Comparison of ENCODE assay signal across 8 cellular contexts in genomic region chr14:63770187-63770807, GRCh38. TPM values are rescaled to one million over a fixed set of nuclear protein-coding genes. Genes with fewer than 3 reads are reported as not detected.
DNase-seq lines count a peak whose midpoint lies in the region; ATAC-seq, FAIRE-seq and TF ChIP-seq lines count a peak whose summit lies in the region.

No MANE protein-coding gene starts in this region.

- DNase-seq in AG09319 (ENCODE audit: extremely low read depth, low read depth) (peak; percentile 28), activated B cell treated with CpG ODN at 0.5 μM for 24 hours (no peak), middle frontal gyrus (ENCODE audit: extremely low spot score, low spot score) (peak; percentile 20), urothelium cell line (ENCODE audit: low spot score) (peak; percentile 57), omental fat pad (ENCODE audit: low spot score) (no peak)
- DNase-seq in effector CD4-positive, alpha-beta T cell: peak; percentile 42

- FAIRE-seq in urothelium cell line (lab: Jason Lieb, UNC): peak; percentile 44

- H3K27me3 Mint-ChIP-seq in activated B cell treated with CpG ODN at 0.5 μM for 24 hours: no peaks in the 10 kb centered on the region

- H3K4me1 Mint-ChIP-seq in activated B cell treated with CpG ODN at 0.5 μM for 24 hours: peaks cover 13% of the 10 kb centered on the region

- H3K4me3 Mint-ChIP-seq in activated B cell treated with CpG ODN at 0.5 μM for 24 hours: no peak overlapping the region

- no peaks in the 10 kb centered on the region for H3K36me3 Mint-ChIP-seq in activated B cell treated with CpG ODN at 0.5 μM for 24 hours (ENCODE audit: low read depth)

- peak; percentile 69 for TF ChIP-seq CTCF in AG09319 (IDR thresholded peaks at IDR 0.05; ENCODE audit: low read depth, low read length)
- peak; percentile 72 for TF ChIP-seq CTCF in LNCAP (IDR thresholded peaks at IDR 0.05)
- peak; percentile 42 for TF ChIP-seq CTCF in activated B cell treated with CpG ODN at 0.5 μM for 24 hours (IDR thresholded peaks at IDR 0.05)
- TF ChIP-seq CTCF in omental fat pad (IDR thresholded peaks at IDR 0.05): no peak

- POLR2A ChIA-PET in activated B cell treated with CpG ODN at 0.5 μM for 24 hours (lab: Charles Lee): interaction anchor here (0.6 to 2.0 kb wide), 8 partner anchors 22 to 287 kb away, joined by 3 to 11 read pairs (median 5); partner anchors contain the start of genes SGPP1 and WDR89

- H3K9me3 Mint-ChIP-seq in activated B cell treated with CpG ODN at 0.5 μM for 24 hours: no peaks in the 10 kb centered on the region

- ATAC-seq in GM18517 (IDR thresholded peaks at IDR 0.05; ENCODE audit: unreplicated experiment) (peak; percentile 75), activated B cell treated with CpG ODN at 0.5 μM for 24 hours (ENCODE audit: low read depth) (peak; percentile 83), omental fat pad (ENCODE audit: low FRiP score) (no peak)

- intact Hi-C loops in activated B cell treated with CpG ODN at 0.5 μM for 24 hours (cut with micrococcal nuclease): loop anchor here (1.0 to 5.0 kb wide), 7 partner anchors 22 to 598 kb away; partner anchors contain the start of genes PPP2R5E, SGPP1 and WDR89

- no peak overlapping the region for H3K27ac Mint-ChIP-seq in activated B cell treated with CpG ODN at 0.5 μM for 24 hours

- CTCF ChIA-PET in activated B cell treated with CpG ODN at 0.5 μM for 24 hours (lab: Charles Lee): interaction anchor here (0.6 to 5.5 kb wide), 36 partner anchors 8 to 560 kb away, joined by 3 to 67 read pairs (median 4); partner anchors contain the start of genes PPP2R5E, SGPP1 and WDR89

RNA-seq across cellular contexts. Expression of gene SGPP1, which starts 42.4 kb away (rescaled TPM):
- total RNA-seq in activated B cell treated with CpG ODN at 0.5 μM for 24 hours: 20.9 and 21.2 TPM in 2 replicates
- 10 to 100 TPM; 18.9 to 23.5 (median 21.1) TPM for total RNA-seq in omental fat pad

Comparison
In these comparisons a context has a peak if more than half of its experiments do, and no peak if none do; other contexts are left out.
1. DNase-seq: peak in AG09319 (single experiment), effector CD4-positive, alpha-beta T cell (single experiment), middle frontal gyrus (single experiment) and urothelium cell line (single experiment); none in activated B cell treated with CpG ODN at 0.5 μM for 24 hours (single experiment) and omental fat pad (single experiment).
2. CTCF ChIP-seq: peak in AG09319 (single experiment), LNCAP (single experiment) and activated B cell treated with CpG ODN at 0.5 μM for 24 hours (single experiment); none in omental fat pad (0 of 3).